ENCODE assay signal across 8 cellular contexts in the genomic region with DNA sequence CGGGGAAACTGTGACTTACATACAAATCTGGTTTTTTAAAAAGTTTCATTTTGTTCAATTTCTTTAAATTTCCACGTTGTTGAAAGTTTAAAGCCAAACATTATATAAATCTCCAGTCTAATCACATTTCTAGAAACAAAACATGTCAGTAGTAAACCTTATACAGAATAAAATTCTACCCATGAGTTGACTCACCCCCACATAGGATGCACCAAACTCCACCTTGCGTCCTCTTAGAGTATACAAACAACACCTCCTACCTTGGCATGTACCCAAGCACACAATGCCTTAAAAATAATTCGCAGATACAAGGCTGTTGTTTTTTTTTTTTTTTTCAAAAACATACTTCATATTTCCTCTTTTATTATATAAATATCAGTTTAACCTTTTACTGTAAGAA. TPM values are rescaled to one million over a fixed set of nuclear protein-coding genes. Genes with fewer than 3 reads are reported as not detected.
A peak's percentile ranks its signal among the peaks of the same experiment; 100 is the strongest.
DNase-seq lines count a peak whose midpoint lies in the region; ATAC-seq and TF ChIP-seq lines count a peak whose summit lies in the region.

No MANE protein-coding gene starts in this region.

- no peaks in the 10 kb centered on the region for H3K9me3 ChIP-seq in heart left ventricle

- 32 to 39% (median 35%) methylated on average over 4 of the region's 4 CpGs for WGBS in heart left ventricle, 4 donors

- H3K36me3 Mint-ChIP-seq in stimulated activated effector memory CD8-positive, alpha-beta T cell treated with anti-CD3 and anti-CD28 coated beads, Interleukin-12 subunit alpha, Interleukin-12 subunit beta, amount 100 ng/mL, for 72 hours = peaks cover 70% of the 10 kb centered on the region

- H3K4me1 ChIP-seq in heart left ventricle = peaks cover 0 to 73% (median 58%) of the 10 kb centered on the region in 12 donors

- H3K4me3 ChIP-seq in heart left ventricle (peak overlapping the region in 10 of 12 donors; percentile 20 to 99 (median 86)), fibroblast of the aortic adventitia (ENCODE audit: low read depth, low read length) (peak overlapping the region; percentile 64)

- ATAC-seq in heart left ventricle (no peak), left ventricle myocardium superior (no peak), HG02678 (IDR thresholded peaks at IDR 0.05; ENCODE audit: unreplicated experiment) (no peak)
- peak; percentile 31 for ATAC-seq in stimulated activated effector memory CD8-positive, alpha-beta T cell treated with anti-CD3 and anti-CD28 coated beads, Interleukin-12 subunit alpha, Interleukin-12 subunit beta, amount 100 ng/mL, for 72 hours

- H3K4me3 Mint-ChIP-seq in stimulated activated effector memory CD8-positive, alpha-beta T cell treated with anti-CD3 and anti-CD28 coated beads, Interleukin-12 subunit alpha, Interleukin-12 subunit beta, amount 100 ng/mL, for 72 hours = peak overlapping the region; percentile 83

- DNase-seq in heart left ventricle (no peak), left ventricle myocardium superior (no peak), fibroblast of the aortic adventitia (ENCODE audit: low read depth) (no peak), SIG-M5 (lab: John Stamatoyannopoulos, UW) (no peak), UCSD-AML1 (lab: John Stamatoyannopoulos, UW; ENCODE audit: unreplicated experiment) (no peak)
- DNase-seq in activated CD4-positive, alpha-beta T cell treated with anti-CD3 and anti-CD28 coated beads, Interleukin-2, amount 50 U/mL, for 1 hour = peak; percentile 34
- no peak for DNase-seq in stimulated activated effector memory CD8-positive, alpha-beta T cell treated with anti-CD3 and anti-CD28 coated beads, Interleukin-12 subunit alpha, Interleukin-12 subunit beta, amount 100 ng/mL, for 72 hours (ENCODE audit: low spot score in 2 of 2)

- no peak for TF ChIP-seq POLR2A in heart left ventricle (IDR thresholded peaks at IDR 0.05)

- TF ChIP-seq CTCF in heart left ventricle (IDR thresholded peaks at IDR 0.05) = peak in 1 of 12 donors; percentile 7
- TF ChIP-seq CTCF in fibroblast of the aortic adventitia (IDR thresholded peaks at IDR 0.05; ENCODE audit: insufficient read depth, low read length) = peak; percentile 17

- H3K27me3 ChIP-seq in heart left ventricle = no peaks in the 10 kb centered on the region

- intact Hi-C loops in heart left ventricle (cut with DNase I) = loop anchor here in 4 of 10 donors (5.0 to 10.0 kb wide), 5 partner anchors 389 to 1016 kb away; a partner anchor contains a TSS
- intact Hi-C loops in left ventricle myocardium superior (cut with micrococcal nuclease) = no loop called here

- peak overlapping the region in 10 of 12 donors; percentile 23 to 96 (median 88) for H3K27ac ChIP-seq in heart left ventricle

- H3K27ac Mint-ChIP-seq in stimulated activated effector memory CD8-positive, alpha-beta T cell treated with anti-CD3 and anti-CD28 coated beads, Interleukin-12 subunit alpha, Interleukin-12 subunit beta, amount 100 ng/mL, for 72 hours = peak overlapping the region; percentile 92

- H3K36me3 ChIP-seq in heart left ventricle = peaks cover 0 to 12% (median 0%) of the 10 kb centered on the region in 9 donors

- peaks cover 58% of the 10 kb centered on the region for H3K4me1 Mint-ChIP-seq in stimulated activated effector memory CD8-positive, alpha-beta T cell treated with anti-CD3 and anti-CD28 coated beads, Interleukin-12 subunit alpha, Interleukin-12 subunit beta, amount 100 ng/mL, for 72 hours

- H3K9me3 Mint-ChIP-seq in stimulated activated effector memory CD8-positive, alpha-beta T cell treated with anti-CD3 and anti-CD28 coated beads, Interleukin-12 subunit alpha, Interleukin-12 subunit beta, amount 100 ng/mL, for 72 hours = no peaks in the 10 kb centered on the region

RNA-seq across cellular contexts. Expression of a gene that starts 3.4 kb away (rescaled TPM):
- 10 to 100 TPM in 1 of 9 donors, 1 to 10 TPM in 8; 4.7 to 10.1 (median 8.4) TPM for total RNA-seq in heart left ventricle
- 1 to 10 TPM; 1.7 to 9.0 TPM for polyA plus RNA-seq in heart left ventricle
- 7.7 TPM for total RNA-seq in left ventricle myocardium superior
- 1.1 and 11.2 TPM in 2 replicates for total RNA-seq in fibroblast of the aortic adventitia (ENCODE audit: low replicate concordance)

RNA-seq across cellular contexts. Expression of a gene that starts 38.0 kb away (rescaled TPM):
- total RNA-seq in heart left ventricle = 1 to 10 TPM in 5 of 9 donors, under 1 TPM in 4; 0.52 to 3.9 (median 1.3) TPM
- 1 to 10 TPM; 1.3 to 1.7 TPM for polyA plus RNA-seq in heart left ventricle
- total RNA-seq in left ventricle myocardium superior = 2.4 TPM
- 3.1 and 16.6 TPM in 2 replicates for total RNA-seq in fibroblast of the aortic adventitia (ENCODE audit: low replicate concordance)
